Comparison of ENCODE assay signal across 32 cellular contexts in the genomic region with DNA sequence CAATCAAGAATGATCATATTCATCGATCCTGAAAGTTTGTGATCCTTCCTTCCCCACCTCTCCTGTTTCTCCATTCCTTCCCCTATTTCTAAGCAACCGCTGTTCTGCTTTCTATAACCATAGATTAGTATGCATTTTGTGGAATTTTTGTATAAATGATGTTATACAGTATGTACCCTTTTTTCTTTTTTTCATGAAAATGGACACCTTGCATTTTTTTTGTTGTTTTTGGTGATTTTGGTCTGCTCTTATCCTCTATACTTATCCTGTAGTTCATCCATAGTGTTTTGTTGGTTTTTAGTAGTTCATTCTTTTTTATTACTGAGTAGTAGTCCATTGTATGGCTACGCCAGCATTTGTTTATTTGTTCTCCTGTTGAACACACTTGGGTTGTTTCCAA. TPM values are rescaled to one million over a fixed set of nuclear protein-coding genes. Genes with fewer than 3 reads are reported as not detected.
"Had no signal": no experiment of that assay in that cellular context is flagged by ENCODE, and none has a peak within 500 bp of the region (broad histone marks: within the 10 kb centered on the region; RNA-seq: fewer than 3 reads in every experiment).

No MANE protein-coding gene starts in this region.

- FAIRE-seq: pancreas, small intestine, urothelium cell line had no signal

- H3K27me3 ChIP-seq: neutrophil, pancreas, right lobe of liver, sigmoid colon, stomach, thyroid gland, tibial nerve, upper lobe of left lung, vagina had no signal

- H3K4me1 ChIP-seq: sigmoid colon, thyroid gland, tibial nerve, upper lobe of left lung, vagina had no signal

- H3K4me3 Mint-ChIP-seq: naive thymus-derived CD4-positive, alpha-beta T cell; natural killer cell treated with Interleukin-12 subunit alpha and Interleukin-12 subunit beta and Interleukin-15 and Interleukin-18, amount 100 ng/mL, for 72 hours; stimulated activated memory B cell treated with anti-CD40 and anti-IgM and Interleukin-4, amounts not matched to agents 10 μg/mL and 1 μg/mL and 100 μg/mL, for 72 hours; stimulated activated naive CD8-positive, alpha-beta T cell treated with anti-CD3 and anti-CD28 coated beads, Interleukin-15, Interleukin-2, amounts not matched to agents 100 ng/mL and 50 ng/mL, for 24 hours had no signal

- H3K27me3 Mint-ChIP-seq: naive thymus-derived CD4-positive, alpha-beta T cell; natural killer cell treated with Interleukin-12 subunit alpha and Interleukin-12 subunit beta and Interleukin-15 and Interleukin-18, amount 100 ng/mL, for 72 hours; stimulated activated memory B cell treated with anti-CD40 and anti-IgM and Interleukin-4, amounts not matched to agents 10 μg/mL and 1 μg/mL and 100 μg/mL, for 72 hours; stimulated activated naive CD8-positive, alpha-beta T cell treated with anti-CD3 and anti-CD28 coated beads, Interleukin-15, Interleukin-2, amounts not matched to agents 100 ng/mL and 50 ng/mL, for 24 hours had no signal

- DNase-seq: naive thymus-derived CD4-positive, alpha-beta T cell; nucleus accumbens; pancreas; psoas muscle; right cardiac atrium; right lobe of liver; sigmoid colon; small intestine; stimulated activated CD4-positive, alpha-beta T cell treated with anti-CD3 and anti-CD28 coated beads, Interleukin-15, amount 100 ng/mL, for 24 hours; stimulated activated CD4-positive, alpha-beta T cell treated with anti-CD3 and anti-CD28 coated beads, Interleukin-2, amount 100 ng/mL, for 24 hours; stimulated activated CD4-positive, alpha-beta T cell treated with anti-CD3 and anti-CD28 coated beads, Interleukin-2, amount 100 ng/mL, for 48 hours; stimulated activated CD4-positive, alpha-beta T cell treated with anti-CD3 and anti-CD28 coated beads, Interleukin-4, amount 100 ng/mL, for 4 hours; stimulated activated CD8-positive, alpha-beta memory T cell treated with anti-CD3 and anti-CD28 coated beads, Interleukin-4, amount 100 ng/mL, for 48 hours; stimulated activated naive CD4-positive, alpha-beta T cell treated with Interleukin-2 at 50 U/mL for 16 hours; stomach; thyroid gland; trophoblast cell; upper lobe of left lung had no signal

- H3K27ac ChIP-seq: neutrophil, pancreas, psoas muscle, right lobe of liver, sigmoid colon, stomach, thoracic aorta, thyroid gland, tibial nerve, upper lobe of left lung, vagina had no signal

- H3K4me3 ChIP-seq: pancreas, psoas muscle, right lobe of liver, sigmoid colon, stomach, thoracic aorta, thyroid gland, tibial nerve, upper lobe of left lung, vagina had no signal

- H3K36me3 ChIP-seq: pancreas, right lobe of liver, thoracic aorta, thyroid gland had no signal

- H3K9me3 ChIP-seq: neutrophil, pancreas, psoas muscle, right lobe of liver, sigmoid colon, stomach, thoracic aorta, thyroid gland, tibial nerve, upper lobe of left lung, vagina had no signal

- H3K27ac Mint-ChIP-seq: naive thymus-derived CD4-positive, alpha-beta T cell; natural killer cell treated with Interleukin-12 subunit alpha and Interleukin-12 subunit beta and Interleukin-15 and Interleukin-18, amount 100 ng/mL, for 72 hours; stimulated activated memory B cell treated with anti-CD40 and anti-IgM and Interleukin-4, amounts not matched to agents 10 μg/mL and 1 μg/mL and 100 μg/mL, for 72 hours; stimulated activated naive CD8-positive, alpha-beta T cell treated with anti-CD3 and anti-CD28 coated beads, Interleukin-15, Interleukin-2, amounts not matched to agents 100 ng/mL and 50 ng/mL, for 24 hours had no signal

- H3K9me3 Mint-ChIP-seq: naive thymus-derived CD4-positive, alpha-beta T cell; natural killer cell treated with Interleukin-12 subunit alpha and Interleukin-12 subunit beta and Interleukin-15 and Interleukin-18, amount 100 ng/mL, for 72 hours; stimulated activated memory B cell treated with anti-CD40 and anti-IgM and Interleukin-4, amounts not matched to agents 10 μg/mL and 1 μg/mL and 100 μg/mL, for 72 hours; stimulated activated naive CD8-positive, alpha-beta T cell treated with anti-CD3 and anti-CD28 coated beads, Interleukin-15, Interleukin-2, amounts not matched to agents 100 ng/mL and 50 ng/mL, for 24 hours had no signal

RNA-seq across cellular contexts. Expression of a gene that starts 46.1 kb away (rescaled TPM):
- total RNA-seq: natural killer cell treated with Interleukin-12 subunit alpha and Interleukin-12 subunit beta and Interleukin-15 and Interleukin-18, amount 100 ng/mL, for 72 hours; omental fat pad; osteocyte; posterior vena cava; renal cortical epithelial cell; right cardiac atrium; sigmoid colon; subcutaneous adipose tissue; temporal lobe; thoracic aorta; tibial nerve; vagina had no signal
